8 cellular contexts compared by ENCODE assay signal in genomic region chr2:39666489-39667141, GRCh38. TPM values are rescaled to one million over a fixed set of nuclear protein-coding genes. Genes with fewer than 3 reads are reported as not detected.
DNase-seq lines count a peak whose midpoint lies in the region; ATAC-seq, FAIRE-seq and TF ChIP-seq lines count a peak whose summit lies in the region.

No MANE protein-coding gene starts in this region.

- no peak overlapping the region for H3K27ac ChIP-seq in lung (ENCODE audit: low read depth in 1 of 2, low read length in 1 of 2)
- H3K27ac ChIP-seq in vagina: no peak overlapping the region

- intact Hi-C loops in vagina (cut with DNase I): no loop called here

- TF ChIP-seq CTCF in bronchial epithelial cell (IDR thresholded peaks at IDR 0.05; ENCODE audit: insufficient read depth, low read length, severe bottlenecking) (no peak), lung (IDR thresholded peaks at IDR 0.05; ENCODE audit: control extremely low read depth, extremely low read depth) (no peak), vagina (IDR thresholded peaks at IDR 0.05) (no peak)

- H3K36me3 ChIP-seq in bronchial epithelial cell (ENCODE audit: control insufficient read depth, insufficient read depth, low read length) (no peaks in the 10 kb centered on the region), lung (ENCODE audit: control insufficient read depth in 2 of 2, insufficient read depth in 2 of 2, low read length in 2 of 2) (no peaks in the 10 kb centered on the region), vagina (no peaks in the 10 kb centered on the region)

- H3K4me1 ChIP-seq in lung (ENCODE audit: control insufficient read depth in 2 of 2, insufficient read depth in 2 of 2, low read length in 2 of 2): peaks cover 0 to 4% of the 10 kb centered on the region in 2 donors
- H3K4me1 ChIP-seq in vagina: peaks cover 8% of the 10 kb centered on the region

- peak; percentile 6 for DNase-seq in stimulated activated CD4-positive, alpha-beta T cell treated with anti-CD3 and anti-CD28 coated beads, Interleukin-15, amount 100 ng/mL, for 24 hours
- no peak for DNase-seq in stimulated activated CD4-positive, alpha-beta T cell treated with anti-CD3 and anti-CD28 coated beads, Interleukin-4, amount 100 ng/mL, for 4 hours
- DNase-seq in bronchial epithelial cell (ENCODE audit: low read depth): no peak
- DNase-seq in lung (ENCODE audit: low spot score): no peak
- DNase-seq in vagina (ENCODE audit: extremely low spot score in 2 of 2): no peak
- DNase-seq in NCI-H2081 (lab: John Stamatoyannopoulos, UW): no peak

- peaks cover 22% of the 10 kb centered on the region for H3K27me3 ChIP-seq in bronchial epithelial cell (ENCODE audit: control insufficient read depth, insufficient read depth, low read length)
- H3K27me3 ChIP-seq in lung (ENCODE audit: control insufficient read depth, insufficient read depth): no peaks in the 10 kb centered on the region
- no peaks in the 10 kb centered on the region for H3K27me3 ChIP-seq in vagina

- 2 to 4% methylated on average over 26 of the region's 26 CpGs for WGBS in lung, 2 donors

- peak overlapping the region; percentile 12 for H3K4me3 ChIP-seq in bronchial epithelial cell (ENCODE audit: low read depth, low read length)
- peak overlapping the region; percentile 52 for H3K4me3 ChIP-seq in lung
- H3K4me3 ChIP-seq in vagina: peak overlapping the region; percentile 51 to 59

- TF ChIP-seq POLR2A in vagina (IDR thresholded peaks at IDR 0.05): no peak

- no peak for FAIRE-seq in bronchial epithelial cell (lab: Jason Lieb, UNC)

- H3K9me3 ChIP-seq in lung (ENCODE audit: control insufficient read depth in 2 of 2, insufficient read depth in 1 of 2, low read length in 1 of 2) (no peaks in the 10 kb centered on the region), vagina (no peaks in the 10 kb centered on the region)

- ATAC-seq in lung (ENCODE audit: insufficient read depth, low FRiP score) (no peak), GM21786 (IDR thresholded peaks at IDR 0.05; ENCODE audit: unreplicated experiment) (no peak), GM21528 (IDR thresholded peaks at IDR 0.05; ENCODE audit: low FRiP score, unreplicated experiment) (no peak)

RNA-seq across cellular contexts. Expression of gene TMEM178A, which starts 0.9 kb away (rescaled TPM):
- total RNA-seq in bronchial epithelial cell (0.26 and 0.51 TPM in 2 replicates), lung (1 to 10 TPM; 2.5 to 4.0 TPM), vagina (2.0 TPM)
- polyA plus RNA-seq in lung: 1 to 10 TPM; 1.4 to 4.8 TPM
